Comparison of ENCODE assay signal across 1 cellular context in genomic region chr12:5272061-5272820, GRCh38.
TF ChIP-seq lines count a peak whose summit lies in the region.

No MANE protein-coding gene starts in this region.

TF ChIP-seq in IMR-90, 13 proteins besides CTCF, POLR2A, EP300 and RAD21:
- no peak for TF ChIP-seq RCOR1 (IDR thresholded peaks at IDR 0.05; ENCODE audit: insufficient replicate concordance, low read length)
- TF ChIP-seq NFE2L2 (IDR thresholded peaks at IDR 0.05; ENCODE audit: low read depth, low read length): no peak
- TF ChIP-seq MXI1 (IDR thresholded peaks at IDR 0.05; ENCODE audit: borderline replicate concordance, low read depth, low read length): no peak
- TF ChIP-seq ELK1 (IDR thresholded peaks at IDR 0.05; ENCODE audit: borderline replicate concordance, low read depth, low read length): no peak
- TF ChIP-seq RFX5 (IDR thresholded peaks at IDR 0.05; ENCODE audit: low read depth, low read length): no peak
- no peak for TF ChIP-seq CHD1 (IDR thresholded peaks at IDR 0.05; ENCODE audit: low read depth, low read length)
- no peak for TF ChIP-seq MAFK (IDR thresholded peaks at IDR 0.05; ENCODE audit: low read depth, low read length)
- TF ChIP-seq BHLHE40 (IDR thresholded peaks at IDR 0.05; ENCODE audit: low read depth, low read length): no peak
- no peak for TF ChIP-seq SMC3 (IDR thresholded peaks at IDR 0.05; ENCODE audit: low read depth, low read length)
- no peak for TF ChIP-seq CEBPB (IDR thresholded peaks at IDR 0.05; ENCODE audit: low read depth, low read length)
- no peak for TF ChIP-seq FOS (IDR thresholded peaks at IDR 0.05; ENCODE audit: low read depth, low read length)
- TF ChIP-seq USF2 (IDR thresholded peaks at IDR 0.05; ENCODE audit: low read depth, low read length): no peak
- TF ChIP-seq MAZ (IDR thresholded peaks at IDR 0.05; ENCODE audit: borderline replicate concordance, low read depth, low read length): no peak
TF ChIP-seq in IMR-90: peak in this region for 0.
